ENCODE assay signal across 28 cellular contexts in genomic region chrX:102018208-102018607, GRCh38.
"Had no signal": no experiment of that assay in that cellular context is flagged by ENCODE, and none has a peak within 500 bp of the region (broad histone marks: within the 10 kb centered on the region; RNA-seq: fewer than 3 reads in every experiment).

No MANE protein-coding gene starts in this region.

- H3K36me3 ChIP-seq: stomach, suprapubic skin, thoracic aorta, thyroid gland, tibial artery, tibial nerve, transverse colon, upper lobe of left lung, upper lobe of right lung, uterus, vagina had no signal

- H3K4me3 Mint-ChIP-seq: stimulated activated effector memory CD8-positive, alpha-beta T cell treated with anti-CD3 and anti-CD28 coated beads, Interleukin-12 subunit alpha, Interleukin-12 subunit beta, amount 100 ng/mL, for 72 hours; stimulated activated memory B cell treated with anti-CD40 and anti-IgM and Interleukin-4, amounts not matched to agents 10 μg/mL and 1 μg/mL and 100 μg/mL, for 72 hours; stimulated activated naive B cell treated with anti-CD40 and anti-IgM and Interleukin-4, amounts not matched to agents 10 μg/mL and 1 μg/mL and 100 μg/mL, for 72 hours; stimulated activated naive CD8-positive, alpha-beta T cell treated with anti-CD3 and anti-CD28 coated beads, Interleukin-15, amount 100 ng/mL, for 72 hours; stimulated activated naive CD8-positive, alpha-beta T cell treated with anti-CD3 and anti-CD28 coated beads, Interleukin-15, Interleukin-2, amounts not matched to agents 100 ng/mL and 50 ng/mL, for 24 hours; type B pancreatic cell had no signal

- H3K27me3 Mint-ChIP-seq: stimulated activated memory B cell treated with anti-CD40 and anti-IgM and Interleukin-4, amounts not matched to agents 10 μg/mL and 1 μg/mL and 100 μg/mL, for 72 hours; stimulated activated naive B cell treated with anti-CD40 and anti-IgM and Interleukin-4, amounts not matched to agents 10 μg/mL and 1 μg/mL and 100 μg/mL, for 72 hours; stimulated activated naive CD8-positive, alpha-beta T cell treated with anti-CD3 and anti-CD28 coated beads, Interleukin-15, amount 100 ng/mL, for 72 hours; stimulated activated naive CD8-positive, alpha-beta T cell treated with anti-CD3 and anti-CD28 coated beads, Interleukin-15, Interleukin-2, amounts not matched to agents 100 ng/mL and 50 ng/mL, for 24 hours; type B pancreatic cell had no signal

- H3K4me1 ChIP-seq: stomach, suprapubic skin, testis, thyroid gland, tibial artery, tibial nerve, transverse colon, upper lobe of left lung, upper lobe of right lung, uterus, vagina had no signal

- H3K9me3 Mint-ChIP-seq: type B pancreatic cell had no signal

- H3K4me1 Mint-ChIP-seq: stimulated activated effector memory CD8-positive, alpha-beta T cell treated with anti-CD3 and anti-CD28 coated beads, Interleukin-12 subunit alpha, Interleukin-12 subunit beta, amount 100 ng/mL, for 72 hours; stimulated activated memory B cell treated with anti-CD40 and anti-IgM and Interleukin-4, amounts not matched to agents 10 μg/mL and 1 μg/mL and 100 μg/mL, for 72 hours; stimulated activated naive B cell treated with anti-CD40 and anti-IgM and Interleukin-4, amounts not matched to agents 10 μg/mL and 1 μg/mL and 100 μg/mL, for 72 hours; stimulated activated naive CD8-positive, alpha-beta T cell treated with anti-CD3 and anti-CD28 coated beads, Interleukin-15, amount 100 ng/mL, for 72 hours had no signal

- DNase-seq: stimulated activated CD4-positive, alpha-beta T cell treated with anti-CD3 and anti-CD28 coated beads, Interleukin-2, amount 100 ng/mL, for 48 hours; stimulated activated CD4-positive, alpha-beta T cell treated with anti-CD3 and anti-CD28 coated beads, Interleukin-4, amount 100 ng/mL, for 1 hour; stimulated activated CD4-positive, alpha-beta T cell treated with anti-CD3 and anti-CD28 coated beads, Interleukin-4, amount 100 ng/mL, for 24 hours; stimulated activated CD4-positive, alpha-beta T cell treated with anti-CD3 and anti-CD28 coated beads, Interleukin-4, amount 100 ng/mL, for 4 hours; stimulated activated CD8-positive, alpha-beta memory T cell treated with anti-CD3 and anti-CD28 coated beads, Interleukin-4, amount 100 ng/mL, for 48 hours; stimulated activated naive B cell treated with anti-CD40 and anti-IgM and Interleukin-4, amounts not matched to agents 10 μg/mL and 1 μg/mL and 100 μg/mL, for 72 hours; stimulated activated naive CD4-positive, alpha-beta T cell; stimulated activated naive CD4-positive, alpha-beta T cell treated with Interleukin-2 at 50 U/mL for 16 hours; stimulated activated naive CD8-positive, alpha-beta T cell treated with anti-CD3 and anti-CD28 coated beads, Interleukin-15, amount 100 ng/mL, for 72 hours; stimulated activated naive CD8-positive, alpha-beta T cell treated with anti-CD3 and anti-CD28 coated beads, Interleukin-15, Interleukin-2, amounts not matched to agents 100 U/mL and 50 U/mL, for 24 hours; stomach; substantia nigra; testis; thyroid gland; tibial artery; transverse colon; trophoblast cell; upper lobe of right lung; uterus had no signal

- H3K27ac ChIP-seq: stomach, suprapubic skin, testis, thoracic aorta, thyroid gland, tibial artery, tibial nerve, transverse colon, upper lobe of left lung, upper lobe of right lung, uterus, vagina had no signal

- H3K36me3 Mint-ChIP-seq: stimulated activated effector memory CD8-positive, alpha-beta T cell treated with anti-CD3 and anti-CD28 coated beads, Interleukin-12 subunit alpha, Interleukin-12 subunit beta, amount 100 ng/mL, for 72 hours; stimulated activated memory B cell treated with anti-CD40 and anti-IgM and Interleukin-4, amounts not matched to agents 10 μg/mL and 1 μg/mL and 100 μg/mL, for 72 hours; stimulated activated naive B cell treated with anti-CD40 and anti-IgM and Interleukin-4, amounts not matched to agents 10 μg/mL and 1 μg/mL and 100 μg/mL, for 72 hours; type B pancreatic cell had no signal

- ATAC-seq: stimulated activated effector memory CD8-positive, alpha-beta T cell treated with anti-CD3 and anti-CD28 coated beads, Interleukin-12 subunit alpha, Interleukin-12 subunit beta, amount 100 ng/mL, for 72 hours; stimulated activated memory B cell treated with anti-CD40 and anti-IgM and Interleukin-4, amounts not matched to agents 10 μg/mL and 1 μg/mL and 100 μg/mL, for 72 hours; stimulated activated naive B cell treated with anti-CD40 and anti-IgM and Interleukin-4, amounts not matched to agents 10 μg/mL and 1 μg/mL and 100 μg/mL, for 72 hours; stimulated activated naive CD8-positive, alpha-beta T cell treated with anti-CD3 and anti-CD28 coated beads, Interleukin-15, amount 100 ng/mL, for 72 hours; stimulated activated naive CD8-positive, alpha-beta T cell treated with anti-CD3 and anti-CD28 coated beads, Interleukin-15, Interleukin-2, amounts not matched to agents 100 U/mL and 50 U/mL, for 24 hours; upper lobe of right lung had no signal

- H3K27ac Mint-ChIP-seq: stimulated activated effector memory CD8-positive, alpha-beta T cell treated with anti-CD3 and anti-CD28 coated beads, Interleukin-12 subunit alpha, Interleukin-12 subunit beta, amount 100 ng/mL, for 72 hours; stimulated activated memory B cell treated with anti-CD40 and anti-IgM and Interleukin-4, amounts not matched to agents 10 μg/mL and 1 μg/mL and 100 μg/mL, for 72 hours; stimulated activated naive B cell treated with anti-CD40 and anti-IgM and Interleukin-4, amounts not matched to agents 10 μg/mL and 1 μg/mL and 100 μg/mL, for 72 hours; stimulated activated naive CD8-positive, alpha-beta T cell treated with anti-CD3 and anti-CD28 coated beads, Interleukin-15, amount 100 ng/mL, for 72 hours; stimulated activated naive CD8-positive, alpha-beta T cell treated with anti-CD3 and anti-CD28 coated beads, Interleukin-15, Interleukin-2, amounts not matched to agents 100 ng/mL and 50 ng/mL, for 24 hours; type B pancreatic cell had no signal

- H3K4me3 ChIP-seq: stomach, suprapubic skin, testis, thoracic aorta, thyroid gland, tibial artery, tibial nerve, transverse colon, upper lobe of left lung, upper lobe of right lung, uterus, vagina had no signal

- H3K27me3 ChIP-seq: suprapubic skin, testis, thyroid gland, tibial artery, tibial nerve, transverse colon, upper lobe of left lung, upper lobe of right lung, vagina had no signal

- H3K9me3 ChIP-seq: suprapubic skin, testis, thoracic aorta, thyroid gland, transverse colon, upper lobe of right lung, uterus, vagina had no signal
